7 cellular contexts compared by ENCODE assay signal in genomic region chr2:63942788-63943187, GRCh38.
"Had no signal": no experiment of that assay in that cellular context is flagged by ENCODE, and none has a peak within 500 bp of the region (broad histone marks: within the 10 kb centered on the region; RNA-seq: fewer than 3 reads in every experiment).

No MANE protein-coding gene starts in this region.

- DNase-seq: GM23248, GOT3, H7, HFFc6, KBM-7 had no signal

- H3K9me3 ChIP-seq: HAP-1 had no signal

- ATAC-seq: HCT116 had no signal

- H3K4me1 ChIP-seq: HAP-1 had no signal

- H3K9ac ChIP-seq: GM23248 had no signal

- H3K4me3 ChIP-seq: GM23248, HAP-1 had no signal

- H3K27ac ChIP-seq: GM23248 had no signal

- H2AFZ ChIP-seq: GM23248 had no signal
